1 cellular context compared by ENCODE assay signal in the genomic region with DNA sequence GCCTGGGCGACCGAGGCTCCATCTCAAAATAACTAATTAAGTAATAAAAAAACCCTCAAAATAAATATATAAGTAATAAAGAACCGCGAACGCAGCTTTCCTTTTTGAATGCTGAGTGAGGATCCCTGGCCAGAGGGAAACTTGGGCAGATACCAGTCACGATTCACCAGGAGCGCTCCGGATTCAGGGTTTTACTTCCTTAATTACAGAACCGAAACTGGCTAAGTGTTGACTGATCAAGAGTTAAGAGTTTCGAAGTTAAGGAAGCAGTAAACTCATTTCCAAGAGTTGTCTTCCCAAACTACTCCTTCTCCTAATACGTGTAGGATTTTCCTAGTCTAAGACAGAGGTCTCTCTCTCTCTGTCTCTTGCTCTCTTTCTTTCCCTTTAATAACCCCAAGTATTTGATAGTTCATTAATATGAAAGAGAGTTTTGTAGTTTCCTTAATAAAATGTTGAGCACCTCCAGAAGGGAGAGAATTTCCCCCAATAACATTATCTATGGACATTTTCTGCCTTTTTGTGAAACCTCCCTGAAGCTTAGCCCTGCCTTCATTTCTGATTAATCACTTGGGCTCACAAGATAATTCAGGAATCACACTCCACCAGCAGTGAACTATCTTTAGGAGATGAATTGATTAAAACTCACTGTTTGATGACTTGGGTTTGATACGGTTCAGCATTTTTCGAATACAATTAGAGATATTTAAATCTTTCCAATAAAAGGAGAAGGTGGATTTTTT.
TF ChIP-seq lines count a peak whose summit lies in the region.

No MANE protein-coding gene starts in this region.

TF ChIP-seq in HCT116, 20 proteins besides CTCF, POLR2A, EP300 and RAD21 (continued from another document):
- TF ChIP-seq, protein P1, sequence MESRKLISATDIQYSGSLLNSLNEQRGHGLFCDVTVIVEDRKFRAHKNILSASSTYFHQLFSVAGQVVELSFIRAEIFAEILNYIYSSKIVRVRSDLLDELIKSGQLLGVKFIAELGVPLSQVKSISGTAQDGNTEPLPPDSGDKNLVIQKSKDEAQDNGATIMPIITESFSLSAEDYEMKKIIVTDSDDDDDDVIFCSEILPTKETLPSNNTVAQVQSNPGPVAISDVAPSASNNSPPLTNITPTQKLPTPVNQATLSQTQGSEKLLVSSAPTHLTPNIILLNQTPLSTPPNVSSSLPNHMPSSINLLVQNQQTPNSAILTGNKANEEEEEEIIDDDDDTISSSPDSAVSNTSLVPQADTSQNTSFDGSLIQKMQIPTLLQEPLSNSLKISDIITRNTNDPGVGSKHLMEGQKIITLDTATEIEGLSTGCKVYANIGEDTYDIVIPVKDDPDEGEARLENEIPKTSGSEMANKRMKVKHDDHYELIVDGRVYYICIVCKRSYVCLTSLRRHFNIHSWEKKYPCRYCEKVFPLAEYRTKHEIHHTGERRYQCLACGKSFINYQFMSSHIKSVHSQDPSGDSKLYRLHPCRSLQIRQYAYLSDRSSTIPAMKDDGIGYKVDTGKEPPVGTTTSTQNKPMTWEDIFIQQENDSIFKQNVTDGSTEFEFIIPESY (IDR thresholded peaks at IDR 0.05; ENCODE audit: extremely low read depth, insufficient replicate concordance, low read length), result no peak
- TF ChIP-seq CBX3 (IDR thresholded peaks at IDR 0.05; ENCODE audit: low read depth), result no peak
- no peak for TF ChIP-seq ZNF274 (IDR thresholded peaks at IDR 0.05; ENCODE audit: low read depth, low read length)
